Comparison of ENCODE assay signal across 8 cellular contexts in the genomic region with DNA sequence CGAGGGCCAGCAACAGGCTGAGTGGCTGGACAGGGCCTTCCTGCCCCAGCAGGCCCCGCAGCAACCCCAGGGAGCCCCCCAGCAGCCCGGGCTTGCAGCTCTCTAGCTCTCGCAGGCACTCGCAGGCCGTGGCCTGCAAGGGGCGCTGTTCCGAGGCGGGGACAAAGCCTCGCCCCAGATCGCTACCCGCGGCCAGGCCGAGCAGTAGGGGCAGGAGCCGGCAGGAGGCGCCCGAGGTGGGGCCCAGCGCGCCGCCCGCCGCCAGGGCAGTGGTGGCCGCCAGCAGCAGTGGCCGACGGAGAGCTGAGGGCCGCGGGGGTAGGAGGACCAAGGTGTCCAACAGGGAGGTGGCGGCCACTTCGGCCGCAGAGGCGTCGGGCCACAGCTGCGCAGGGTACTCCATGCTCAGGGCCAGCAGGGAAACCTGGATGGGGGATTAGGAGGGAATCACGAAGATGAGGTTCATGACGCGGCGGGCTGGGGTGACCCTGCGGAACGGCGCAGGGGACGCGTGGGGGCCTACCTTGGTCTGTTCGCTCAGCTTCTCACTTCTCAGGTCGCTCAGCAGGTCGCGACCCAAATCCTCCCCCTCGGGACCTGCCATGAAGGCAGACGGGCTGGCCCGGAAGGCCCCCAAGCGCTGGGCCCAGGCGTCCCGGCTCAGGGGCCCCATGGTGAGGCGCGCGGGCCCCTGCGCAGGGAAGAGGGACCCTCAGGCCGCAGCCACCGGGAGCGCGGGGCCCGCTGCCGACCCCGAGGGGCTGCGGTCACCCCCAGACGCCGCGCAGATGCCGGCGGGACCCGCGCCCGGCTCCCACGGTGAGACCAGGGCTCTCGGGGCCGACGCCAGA. TPM values are rescaled to one million over a fixed set of nuclear protein-coding genes. Genes with fewer than 3 reads are reported as not detected.
DNase-seq lines count a peak whose midpoint lies in the region; ATAC-seq and TF ChIP-seq lines count a peak whose summit lies in the region.

No MANE protein-coding gene starts in this region.

- peaks cover 5 to 21% (median 14%) of the 10 kb centered on the region in 4 donors for H3K4me1 Mint-ChIP-seq in CD4-positive, alpha-beta memory T cell
- peaks cover 31% of the 10 kb centered on the region for H3K4me1 Mint-ChIP-seq in stimulated activated naive CD8-positive, alpha-beta T cell treated with anti-CD3 and anti-CD28 coated beads, Interleukin-15, Interleukin-2, amounts not matched to agents 100 ng/mL and 50 ng/mL, for 24 hours (ENCODE audit: low read depth)

- H3K4me3 ChIP-seq in CD4-positive, alpha-beta memory T cell (ENCODE audit: low read length in 2 of 2): peak overlapping the region; percentile 54 to 65
- H3K4me3 ChIP-seq in neural cell (ENCODE audit: low read length): peak overlapping the region; percentile 59

- no peaks in the 10 kb centered on the region for H3K79me2 ChIP-seq in neural cell (replicated peaks; ENCODE audit: insufficient read depth, low read length)

- no peak overlapping the region for H3K4me2 ChIP-seq in neural cell (ENCODE audit: low read length)

- no peaks in the 10 kb centered on the region for H3K9me3 Mint-ChIP-seq in CD4-positive, alpha-beta memory T cell
- no peaks in the 10 kb centered on the region for H3K9me3 Mint-ChIP-seq in stimulated activated naive CD8-positive, alpha-beta T cell treated with anti-CD3 and anti-CD28 coated beads, Interleukin-15, Interleukin-2, amounts not matched to agents 100 ng/mL and 50 ng/mL, for 24 hours

- H3K36me3 ChIP-seq in CD4-positive, alpha-beta memory T cell (ENCODE audit: insufficient read depth, low read length): peaks cover 3% of the 10 kb centered on the region
- no peaks in the 10 kb centered on the region for H3K36me3 ChIP-seq in neural cell (ENCODE audit: insufficient read depth, low read length)

- peak; percentile 74 to 79 (median 77) for DNase-seq in CD4-positive, alpha-beta memory T cell
- DNase-seq in HT1080 (ENCODE audit: low read depth): peak; percentile 73
- DNase-seq in RWPE1 (ENCODE audit: low spot score): peak; percentile 52
- DNase-seq in activated effector memory CD4-positive, alpha-beta T cell treated with Interleukin-2 at 50 U/mL for 16 hours: peak; percentile 67
- peak; percentile 64 for DNase-seq in fibroblast of the conjunctiva (ENCODE audit: low read depth)

- peak; percentile 95 for TF ChIP-seq CTCF in RWPE1 (conservative IDR thresholded peaks at IDR 0.05; ENCODE audit: low read depth)
- peak; percentile 51 for TF ChIP-seq CTCF in neural cell (IDR thresholded peaks at IDR 0.05; ENCODE audit: poor library complexity, severe bottlenecking)

- H3K4me3 Mint-ChIP-seq in CD4-positive, alpha-beta memory T cell: peak overlapping the region; percentile 74 to 89 (median 84)
- peak overlapping the region; percentile 87 for H3K4me3 Mint-ChIP-seq in stimulated activated naive CD8-positive, alpha-beta T cell treated with anti-CD3 and anti-CD28 coated beads, Interleukin-15, Interleukin-2, amounts not matched to agents 100 ng/mL and 50 ng/mL, for 24 hours

- no peaks in the 10 kb centered on the region for H4K20me1 ChIP-seq in neural cell (ENCODE audit: insufficient read depth)

- no peaks in the 10 kb centered on the region for H3K9me2 ChIP-seq in neural cell (ENCODE audit: insufficient read depth, low read length)

- H3F3A ChIP-seq in neural cell (ENCODE audit: insufficient read depth, low read length, poor library complexity, severe bottlenecking): no peaks in the 10 kb centered on the region

- peak overlapping the region; percentile 34 for H3K9ac ChIP-seq in neural cell (ENCODE audit: low read length)

- H3K36me3 Mint-ChIP-seq in CD4-positive, alpha-beta memory T cell: peaks cover 0 to 7% of the 10 kb centered on the region in 2 donors
- peaks cover 14% of the 10 kb centered on the region for H3K36me3 Mint-ChIP-seq in stimulated activated naive CD8-positive, alpha-beta T cell treated with anti-CD3 and anti-CD28 coated beads, Interleukin-15, Interleukin-2, amounts not matched to agents 100 ng/mL and 50 ng/mL, for 24 hours (ENCODE audit: low read depth)

- H3K9me3 ChIP-seq in CD4-positive, alpha-beta memory T cell (ENCODE audit: control insufficient read depth in 1 of 2, low read length in 2 of 2): no peaks in the 10 kb centered on the region
- no peaks in the 10 kb centered on the region for H3K9me3 ChIP-seq in neural cell (ENCODE audit: low read length)

- no peaks in the 10 kb centered on the region for H3K27me3 ChIP-seq in CD4-positive, alpha-beta memory T cell (ENCODE audit: insufficient read depth, low read length)
- H3K27me3 ChIP-seq in neural cell (ENCODE audit: insufficient read depth, low read depth, low read length): peaks cover 34% of the 10 kb centered on the region

- H3K27ac ChIP-seq in CD4-positive, alpha-beta memory T cell (ENCODE audit: low read depth, low read length): peak overlapping the region; percentile 62
- H3K27ac ChIP-seq in RWPE1 (peak overlapping the region; percentile 76), neural cell (ENCODE audit: low read length) (no peak overlapping the region)

- no peak for TF ChIP-seq EP300 in neural cell (conservative IDR thresholded peaks at IDR 0.05; ENCODE audit: poor library complexity, severe bottlenecking)

- CTCF ChIA-PET in CD4-positive, alpha-beta memory T cell (lab: Charles Lee; ENCODE audit: partially characterized antibody): interaction anchor here (0.6 to 9.0 kb wide), 29 partner anchors 8 to 265 kb away, joined by 3 to 107 read pairs (median 5); a partner anchor contains a TSS
- CTCF ChIA-PET in RWPE1 (lab: Yijun Ruan, JAX): interaction anchor here (0.5 to 3.4 kb wide), 29 partner anchors 10 to 917 kb away, joined by 3 to 42 read pairs (median 4); a partner anchor contains a TSS

- H3K4me1 ChIP-seq in CD4-positive, alpha-beta memory T cell (ENCODE audit: insufficient read depth, low read length): peaks cover 19% of the 10 kb centered on the region

- H3K27ac Mint-ChIP-seq in CD4-positive, alpha-beta memory T cell: peak overlapping the region in 6 of 7 donors; percentile 49 to 74 (median 72)
- H3K27ac Mint-ChIP-seq in stimulated activated naive CD8-positive, alpha-beta T cell treated with anti-CD3 and anti-CD28 coated beads, Interleukin-15, Interleukin-2, amounts not matched to agents 100 ng/mL and 50 ng/mL, for 24 hours: peak overlapping the region; percentile 79

- ATAC-seq in GM19397 (IDR thresholded peaks at IDR 0.05; ENCODE audit: unreplicated experiment): peak; percentile 48

- TF ChIP-seq RAD21 in neural cell (conservative IDR thresholded peaks at IDR 0.05): no peak

- no peaks in the 10 kb centered on the region for H3K27me3 Mint-ChIP-seq in CD4-positive, alpha-beta memory T cell
- peaks cover 17% of the 10 kb centered on the region for H3K27me3 Mint-ChIP-seq in stimulated activated naive CD8-positive, alpha-beta T cell treated with anti-CD3 and anti-CD28 coated beads, Interleukin-15, Interleukin-2, amounts not matched to agents 100 ng/mL and 50 ng/mL, for 24 hours

- intact Hi-C loops in CD4-positive, alpha-beta memory T cell (cut with micrococcal nuclease): loop anchor here (1.0 to 2.0 kb wide), 5 partner anchors 34 to 209 kb away; a partner anchor contains a TSS

- POLR2A ChIA-PET in CD4-positive, alpha-beta memory T cell (lab: Charles Lee; ENCODE audit: partially characterized antibody): interaction anchor here (0.6 to 2.8 kb wide), 23 partner anchors 8 to 272 kb away, joined by 3 to 24 read pairs (median 4); a partner anchor contains a TSS
- POLR2A ChIA-PET in RWPE1 (lab: Yijun Ruan, JAX; ENCODE audit: low non-redundant PET): interaction anchor here (0.5 to 1.4 kb wide), 3 partner anchors 9 to 288 kb away, joined by 3 to 4 read pairs (median 3); no protein-coding TSS in a partner anchor

- H2AFZ ChIP-seq in neural cell (ENCODE audit: low read depth, low read length): no peak overlapping the region

TF ChIP-seq in neural cell, 6 proteins besides CTCF, POLR2A, EP300 and RAD21 (continues in another document):
- TF ChIP-seq MXI1 (conservative IDR thresholded peaks at IDR 0.05; ENCODE audit: poor library complexity, severe bottlenecking) (no peak), TAF1 (IDR thresholded peaks at IDR 0.05; ENCODE audit: low read depth) (no peak), EZH2 (IDR thresholded peaks at IDR 0.05; ENCODE audit: borderline replicate concordance, insufficient read depth, low read length, poor library complexity, severe bottlenecking) (no peak), POLR2AphosphoS5 (IDR thresholded peaks at IDR 0.05) (no peak), SMC3 (conservative IDR thresholded peaks at IDR 0.05; ENCODE audit: poor library complexity) (no peak)

RNA-seq across cellular contexts. Expression of a gene that starts 0.6 kb away (rescaled TPM):
- total RNA-seq in CD4-positive, alpha-beta memory T cell: 10 to 100 TPM; 25.6 to 26.9 TPM
- polyA plus RNA-seq in CD4-positive, alpha-beta memory T cell: 10 to 100 TPM in 1 of 2 donors, 1 to 10 TPM in 1; 5.2 to 13.7 TPM
- total RNA-seq in HT1080 (2014; rRNA removed; shearing (Covaris generic)): 10.3 and 13.6 TPM in 2 replicates
- polyA plus RNA-seq in HT1080 (2015; cell fraction: cytosol; rRNA removed): 6.4 and 8.3 TPM in 2 replicates
- polyA plus RNA-seq in HT1080 (2015; cell fraction: nucleus; rRNA removed): 10.5 and 12.3 TPM in 2 replicates
- polyA plus RNA-seq in neural cell: 0.52 and 1.3 TPM in 2 replicates
- polyA minus RNA-seq in neural cell: 3.1 and 3.2 TPM in 2 replicates

RNA-seq across cellular contexts. Expression of a gene that starts 6.7 kb away (rescaled TPM):
- not detected for total RNA-seq in CD4-positive, alpha-beta memory T cell
- not detected for polyA plus RNA-seq in CD4-positive, alpha-beta memory T cell
- not detected in 2 replicates for total RNA-seq in HT1080 (2014; rRNA removed; shearing (Covaris generic))
- not detected in 2 replicates for polyA plus RNA-seq in HT1080 (2015; cell fraction: cytosol; rRNA removed)
- polyA plus RNA-seq in HT1080 (2015; cell fraction: nucleus; rRNA removed): not detected in 2 replicates
- polyA plus RNA-seq in neural cell: not detected in 2 replicates
- not detected in 2 replicates for polyA minus RNA-seq in neural cell

RNA-seq across cellular contexts. Expression of a gene that starts 53.6 kb away (rescaled TPM):
- under 1 TPM; 0.42 to 0.64 TPM for total RNA-seq in CD4-positive, alpha-beta memory T cell
- polyA plus RNA-seq in CD4-positive, alpha-beta memory T cell: under 1 TPM; 0.68 to 0.93 TPM
- not detected in 2 replicates for total RNA-seq in HT1080 (2014; rRNA removed; shearing (Covaris generic))
- not detected in 2 replicates for polyA plus RNA-seq in HT1080 (2015; cell fraction: cytosol; rRNA removed)
- 0.17 and 0.18 TPM in 2 replicates for polyA plus RNA-seq in HT1080 (2015; cell fraction: nucleus; rRNA removed)
- polyA plus RNA-seq in neural cell: 12.6 and 16.0 TPM in 2 replicates
- polyA minus RNA-seq in neural cell: 7.5 and 7.9 TPM in 2 replicates

RNA-seq across cellular contexts. Expression of a gene that starts 59.5 kb away (rescaled TPM):
- 10 to 100 TPM; 69.1 to 69.7 TPM for total RNA-seq in CD4-positive, alpha-beta memory T cell
- polyA plus RNA-seq in CD4-positive, alpha-beta memory T cell: 10 to 100 TPM; 61.4 to 74.2 TPM
- total RNA-seq in HT1080 (2014; rRNA removed; shearing (Covaris generic)): 29.8 and 39.7 TPM in 2 replicates
- polyA plus RNA-seq in HT1080 (2015; cell fraction: cytosol; rRNA removed): 62.0 and 63.5 TPM in 2 replicates
- polyA plus RNA-seq in HT1080 (2015; cell fraction: nucleus; rRNA removed): 92.3 and 95.0 TPM in 2 replicates
- 38.4 and 43.8 TPM in 2 replicates for polyA plus RNA-seq in neural cell
- 9.5 and 15.8 TPM in 2 replicates for polyA minus RNA-seq in neural cell
